Comparison of ENCODE assay signal across 1 cellular context in the genomic region with DNA sequence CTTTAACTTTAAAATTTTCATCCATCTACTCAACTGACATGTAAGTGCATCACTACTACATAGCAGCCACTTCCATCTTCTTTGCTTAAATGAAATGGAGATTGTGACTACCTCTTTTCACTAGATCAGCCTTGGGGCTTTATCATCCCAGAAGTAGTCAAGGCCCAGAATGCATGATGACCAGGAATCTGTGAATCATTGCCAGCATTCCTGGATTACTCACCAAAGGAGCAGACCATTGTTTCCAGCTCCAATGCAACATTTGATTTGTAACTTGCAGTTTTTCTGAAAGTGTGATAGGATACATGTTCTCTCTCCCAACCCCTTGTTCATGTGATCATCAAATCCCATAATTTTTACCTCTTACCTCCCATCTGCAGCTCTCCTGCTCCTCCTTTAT.
TF ChIP-seq lines count a peak whose summit lies in the region.

No MANE protein-coding gene starts in this region.

TF ChIP-seq in SK-N-SH, 30 proteins besides CTCF, POLR2A, EP300 and RAD21 (continued from another document):
- TF ChIP-seq, protein P1, sequence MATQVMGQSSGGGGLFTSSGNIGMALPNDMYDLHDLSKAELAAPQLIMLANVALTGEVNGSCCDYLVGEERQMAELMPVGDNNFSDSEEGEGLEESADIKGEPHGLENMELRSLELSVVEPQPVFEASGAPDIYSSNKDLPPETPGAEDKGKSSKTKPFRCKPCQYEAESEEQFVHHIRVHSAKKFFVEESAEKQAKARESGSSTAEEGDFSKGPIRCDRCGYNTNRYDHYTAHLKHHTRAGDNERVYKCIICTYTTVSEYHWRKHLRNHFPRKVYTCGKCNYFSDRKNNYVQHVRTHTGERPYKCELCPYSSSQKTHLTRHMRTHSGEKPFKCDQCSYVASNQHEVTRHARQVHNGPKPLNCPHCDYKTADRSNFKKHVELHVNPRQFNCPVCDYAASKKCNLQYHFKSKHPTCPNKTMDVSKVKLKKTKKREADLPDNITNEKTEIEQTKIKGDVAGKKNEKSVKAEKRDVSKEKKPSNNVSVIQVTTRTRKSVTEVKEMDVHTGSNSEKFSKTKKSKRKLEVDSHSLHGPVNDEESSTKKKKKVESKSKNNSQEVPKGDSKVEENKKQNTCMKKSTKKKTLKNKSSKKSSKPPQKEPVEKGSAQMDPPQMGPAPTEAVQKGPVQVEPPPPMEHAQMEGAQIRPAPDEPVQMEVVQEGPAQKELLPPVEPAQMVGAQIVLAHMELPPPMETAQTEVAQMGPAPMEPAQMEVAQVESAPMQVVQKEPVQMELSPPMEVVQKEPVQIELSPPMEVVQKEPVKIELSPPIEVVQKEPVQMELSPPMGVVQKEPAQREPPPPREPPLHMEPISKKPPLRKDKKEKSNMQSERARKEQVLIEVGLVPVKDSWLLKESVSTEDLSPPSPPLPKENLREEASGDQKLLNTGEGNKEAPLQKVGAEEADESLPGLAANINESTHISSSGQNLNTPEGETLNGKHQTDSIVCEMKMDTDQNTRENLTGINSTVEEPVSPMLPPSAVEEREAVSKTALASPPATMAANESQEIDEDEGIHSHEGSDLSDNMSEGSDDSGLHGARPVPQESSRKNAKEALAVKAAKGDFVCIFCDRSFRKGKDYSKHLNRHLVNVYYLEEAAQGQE (IDR thresholded peaks at IDR 0.05; ENCODE audit: low read depth, low read length): no peak
